30 cellular contexts compared by ENCODE assay signal in genomic region chr2:127841466-127842178, GRCh38.
"Had no signal": no experiment of that assay in that cellular context is flagged by ENCODE, and none has a peak within 500 bp of the region (broad histone marks: within the 10 kb centered on the region; RNA-seq: fewer than 3 reads in every experiment).

No MANE protein-coding gene starts in this region.

- H3K4me1 ChIP-seq: esophagus muscularis mucosa, foreskin keratinocyte, suprapubic skin, tibial artery, upper lobe of right lung had no signal

- H3K27ac ChIP-seq: esophagus muscularis mucosa, foreskin keratinocyte, heart left ventricle, neutrophil, skin epidermis, suprapubic skin, tibial artery, upper lobe of right lung, WERI-Rb-1 had no signal

- DNase-seq: activated CD4-positive, alpha-beta T cell treated with anti-CD3 and anti-CD28 coated beads for 48 hours; activated CD4-positive, alpha-beta T cell treated with anti-CD3 and anti-CD28 coated beads, Interleukin-2, amount 50 U/mL, for 48 hours; activated CD8-positive, alpha-beta memory T cell treated with anti-CD3 and anti-CD28 coated beads for 24 hours; activated gamma-delta T cell; activated naive CD4-positive, alpha-beta T cell treated with anti-CD3 and anti-CD28 coated beads, Interleukin-2, amount 50 U/mL, for 16 hours; amniotic stem cell; caudate nucleus; cortex of kidney; effector memory CD8-positive, alpha-beta T cell; foreskin keratinocyte; heart left ventricle; hypothalamus; immature natural killer cell; kidney; left colon; mammary epithelial cell; naive B cell; nephron progenitor cell; stimulated activated CD4-positive, alpha-beta T cell treated with anti-CD3 and anti-CD28 coated beads, Interleukin-4, amount 100 ng/mL, for 24 hours; tibial artery; upper lobe of right lung; WERI-Rb-1 had no signal

- FAIRE-seq: astrocyte, kidney had no signal

- H3K9me3 ChIP-seq: esophagus muscularis mucosa, heart left ventricle, neutrophil, suprapubic skin, tibial artery, upper lobe of right lung had no signal

- H3K27me3 ChIP-seq: esophagus muscularis mucosa, foreskin keratinocyte, heart left ventricle, neutrophil, suprapubic skin, tibial artery, upper lobe of right lung had no signal

- H3K4me3 ChIP-seq: esophagus muscularis mucosa, heart left ventricle, skin epidermis, suprapubic skin, tibial artery, upper lobe of right lung had no signal

- ATAC-seq: activated CD4-positive, CD25-positive, alpha-beta regulatory T cell treated with anti-CD3 and anti-CD28 coated beads, Interleukin-2, amount 50 U/mL, for 24 hours; effector memory CD8-positive, alpha-beta T cell; foreskin keratinocyte; left colon; sciatic nerve; stimulated activated memory B cell treated with anti-CD40 and anti-IgM and Interleukin-4, amounts not matched to agents 10 μg/mL and 1 μg/mL and 100 μg/mL, for 72 hours; upper lobe of right lung had no signal
